1 cellular context compared by ENCODE assay signal in the genomic region with DNA sequence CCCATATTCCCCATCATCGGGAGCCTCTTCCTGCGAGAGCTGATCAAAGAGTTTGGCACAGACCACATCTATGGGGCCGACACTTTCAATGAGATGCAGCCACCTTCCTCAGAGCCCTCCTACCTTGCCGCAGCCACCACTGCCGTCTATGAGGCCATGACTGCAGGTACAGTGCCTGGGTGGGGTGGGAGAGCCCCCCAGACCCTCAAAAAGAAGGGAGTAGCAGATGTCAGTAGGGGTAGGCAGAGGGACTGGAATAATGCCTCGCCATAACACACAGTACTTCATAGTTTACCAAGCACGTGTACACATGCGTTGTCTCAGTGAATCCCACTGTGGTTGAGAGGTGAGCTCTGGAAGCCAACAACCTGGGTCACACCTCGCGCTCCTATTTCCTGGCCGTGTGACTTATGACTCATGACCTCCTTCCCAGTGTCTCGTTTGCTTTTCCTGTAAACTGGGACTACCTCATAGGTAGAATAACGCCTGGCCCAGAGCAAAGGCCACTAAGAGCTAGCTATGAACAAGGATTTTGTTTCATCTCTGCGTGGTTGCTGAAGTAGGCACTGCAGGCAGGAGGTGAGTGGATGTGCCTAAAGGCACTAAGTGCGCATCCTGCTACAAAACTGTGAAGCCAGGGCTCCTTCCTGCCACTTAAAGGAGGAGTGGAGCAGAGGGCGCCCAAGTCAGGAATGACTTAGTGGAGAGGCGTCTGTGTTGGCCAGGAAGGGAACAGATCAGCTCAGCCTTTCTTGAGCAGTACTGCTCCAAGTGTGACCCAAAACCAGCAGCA.
TF ChIP-seq lines count a peak whose summit lies in the region.

No MANE protein-coding gene starts in this region.

TF ChIP-seq in HepG2, 621 proteins besides CTCF, POLR2A, EP300 and RAD21 (continues in another document):
- TF ChIP-seq FOXA1 (IDR thresholded peaks at IDR 0.05) (no peak), FOXA1 (CRISPR knock-in tag; IDR thresholded peaks at IDR 0.05) (peak; percentile 67), ZSCAN12 (CRISPR knock-in tag; IDR thresholded peaks at IDR 0.05) (peak; percentile 88; the same call in 1 of the 2 replicates), KAT7 (CRISPR knock-in tag; IDR thresholded peaks at IDR 0.05; ENCODE audit: borderline replicate concordance) (no peak; the same call in none of the 2 replicates), MLLT10 (CRISPR knock-in tag; IDR thresholded peaks at IDR 0.05) (no peak), ZNF510 (CRISPR knock-in tag; IDR thresholded peaks at IDR 0.05; ENCODE audit: low read depth) (peak; percentile 92; the same call in 1 of the 2 replicates), TCF7 (IDR thresholded peaks at IDR 0.05; ENCODE audit: low read depth) (0 out of 2 replicates have a peak, but pooled peaks have one; percentile 15), PAX8 (CRISPR knock-in tag; IDR thresholded peaks at IDR 0.05; ENCODE audit: borderline replicate concordance) (no peak), ZNF136 (CRISPR knock-in tag; IDR thresholded peaks at IDR 0.05; ENCODE audit: low read depth) (peak; percentile 37; the same call in 1 of the 2 replicates), HNF4A (CRISPR knock-in tag; IDR thresholded peaks at IDR 0.05) (peak; percentile 77), GFI1 (CRISPR knock-in tag; IDR thresholded peaks at IDR 0.05; ENCODE audit: borderline replicate concordance) (peak; percentile 36; the same call in 1 of the 2 replicates), HMGA1 (CRISPR knock-in tag; conservative IDR thresholded peaks at IDR 0.05) (no peak), SETDB1 (CRISPR knock-in tag; IDR thresholded peaks at IDR 0.05; ENCODE audit: borderline replicate concordance) (no peak), REL (CRISPR knock-in tag; conservative IDR thresholded peaks at IDR 0.05) (peak; percentile 79; the same call in 1 of the 2 replicates), ZNF543 (CRISPR knock-in tag; IDR thresholded peaks at IDR 0.05) (0 out of 2 replicates have a peak, but pooled peaks have one; percentile 28), SMAD3 (CRISPR knock-in tag; IDR thresholded peaks at IDR 0.05) (0 out of 2 replicates have a peak, but pooled peaks have one; percentile 50), HDAC1 (CRISPR knock-in tag; IDR thresholded peaks at IDR 0.05) (peak; percentile 86), DMAP1 (CRISPR knock-in tag; IDR thresholded peaks at IDR 0.05) (peak; percentile 60; the same call in 1 of the 2 replicates), KDM5A (IDR thresholded peaks at IDR 0.05; ENCODE audit: borderline replicate concordance, low read length) (no peak), ZZZ3 (CRISPR knock-in tag; IDR thresholded peaks at IDR 0.05; ENCODE audit: borderline replicate concordance) (0 out of 2 replicates have a peak, but pooled peaks have one; percentile 63), ZNF30 (CRISPR knock-in tag; IDR thresholded peaks at IDR 0.05) (no peak), TSC22D2 (CRISPR knock-in tag; IDR thresholded peaks at IDR 0.05; ENCODE audit: borderline replicate concordance) (no peak), ZNF577 (CRISPR knock-in tag; IDR thresholded peaks at IDR 0.05; ENCODE audit: borderline replicate concordance, low read depth) (no peak), PAWR (CRISPR knock-in tag; IDR thresholded peaks at IDR 0.05; ENCODE audit: borderline replicate concordance) (0 out of 2 replicates have a peak, but pooled peaks have one; percentile 73), SRY (CRISPR knock-in tag; IDR thresholded peaks at IDR 0.05) (peak; percentile 97; the same call in 1 of the 2 replicates), ZNF557 (CRISPR knock-in tag; IDR thresholded peaks at IDR 0.05) (peak; percentile 59; the same call in 1 of the 2 replicates), ZFP41 (CRISPR knock-in tag; IDR thresholded peaks at IDR 0.05; ENCODE audit: borderline replicate concordance) (no peak), CREM (IDR thresholded peaks at IDR 0.05) (peak; percentile 72), CREM (CRISPR knock-in tag; IDR thresholded peaks at IDR 0.05) (no peak)
- TF ChIP-seq, protein P1, sequence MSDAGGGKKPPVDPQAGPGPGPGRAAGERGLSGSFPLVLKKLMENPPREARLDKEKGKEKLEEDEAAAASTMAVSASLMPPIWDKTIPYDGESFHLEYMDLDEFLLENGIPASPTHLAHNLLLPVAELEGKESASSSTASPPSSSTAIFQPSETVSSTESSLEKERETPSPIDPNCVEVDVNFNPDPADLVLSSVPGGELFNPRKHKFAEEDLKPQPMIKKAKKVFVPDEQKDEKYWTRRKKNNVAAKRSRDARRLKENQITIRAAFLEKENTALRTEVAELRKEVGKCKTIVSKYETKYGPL (CRISPR knock-in tag; IDR thresholded peaks at IDR 0.05) = no peak
- TF ChIP-seq, protein P2, sequence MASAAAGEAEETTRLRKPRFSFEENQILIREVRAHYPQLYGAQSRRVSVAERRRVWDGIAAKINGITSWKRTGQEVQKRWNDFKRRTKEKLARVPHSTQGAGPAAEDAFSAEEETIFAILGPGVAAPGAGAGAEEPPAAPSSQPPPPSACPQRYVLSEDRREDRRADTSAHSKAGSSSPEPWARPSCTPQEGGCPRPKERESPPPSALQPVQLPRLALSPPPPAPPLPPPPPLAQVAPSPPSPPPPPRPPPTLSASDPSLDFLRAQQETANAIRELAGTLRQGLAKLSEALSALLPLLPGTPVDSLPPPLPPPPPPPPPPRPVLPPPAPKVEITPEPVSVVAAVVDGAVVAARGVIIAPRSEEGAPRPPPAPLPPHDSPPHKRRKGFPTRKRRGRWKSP (CRISPR knock-in tag; IDR thresholded peaks at IDR 0.05) = peak; percentile 81; the same call in 1 of the 2 replicates
- TF ChIP-seq, protein P3, sequence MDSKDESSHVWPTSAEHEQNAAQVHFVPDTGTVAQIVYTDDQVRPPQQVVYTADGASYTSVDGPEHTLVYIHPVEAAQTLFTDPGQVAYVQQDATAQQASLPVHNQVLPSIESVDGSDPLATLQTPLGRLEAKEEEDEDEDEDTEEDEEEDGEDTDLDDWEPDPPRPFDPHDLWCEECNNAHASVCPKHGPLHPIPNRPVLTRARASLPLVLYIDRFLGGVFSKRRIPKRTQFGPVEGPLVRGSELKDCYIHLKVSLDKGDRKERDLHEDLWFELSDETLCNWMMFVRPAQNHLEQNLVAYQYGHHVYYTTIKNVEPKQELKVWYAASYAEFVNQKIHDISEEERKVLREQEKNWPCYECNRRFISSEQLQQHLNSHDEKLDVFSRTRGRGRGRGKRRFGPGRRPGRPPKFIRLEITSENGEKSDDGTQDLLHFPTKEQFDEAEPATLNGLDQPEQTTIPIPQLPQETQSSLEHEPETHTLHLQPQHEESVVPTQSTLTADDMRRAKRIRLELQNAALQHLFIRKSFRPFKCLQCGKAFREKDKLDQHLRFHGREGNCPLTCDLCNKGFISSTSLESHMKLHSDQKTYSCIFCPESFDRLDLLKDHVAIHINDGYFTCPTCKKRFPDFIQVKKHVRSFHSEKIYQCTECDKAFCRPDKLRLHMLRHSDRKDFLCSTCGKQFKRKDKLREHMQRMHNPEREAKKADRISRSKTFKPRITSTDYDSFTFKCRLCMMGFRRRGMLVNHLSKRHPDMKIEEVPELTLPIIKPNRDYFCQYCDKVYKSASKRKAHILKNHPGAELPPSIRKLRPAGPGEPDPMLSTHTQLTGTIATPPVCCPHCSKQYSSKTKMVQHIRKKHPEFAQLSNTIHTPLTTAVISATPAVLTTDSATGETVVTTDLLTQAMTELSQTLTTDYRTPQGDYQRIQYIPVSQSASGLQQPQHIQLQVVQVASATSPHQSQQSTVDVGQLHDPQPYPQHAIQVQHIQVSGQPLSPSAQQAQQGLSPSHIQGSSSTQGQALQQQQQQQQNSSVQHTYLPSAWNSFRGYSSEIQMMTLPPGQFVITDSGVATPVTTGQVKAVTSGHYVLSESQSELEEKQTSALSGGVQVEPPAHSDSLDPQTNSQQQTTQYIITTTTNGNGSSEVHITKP (CRISPR knock-in tag; IDR thresholded peaks at IDR 0.05; ENCODE audit: low read depth) = peak; percentile 29; the same call in 1 of the 2 replicates
- TF ChIP-seq, protein P4, sequence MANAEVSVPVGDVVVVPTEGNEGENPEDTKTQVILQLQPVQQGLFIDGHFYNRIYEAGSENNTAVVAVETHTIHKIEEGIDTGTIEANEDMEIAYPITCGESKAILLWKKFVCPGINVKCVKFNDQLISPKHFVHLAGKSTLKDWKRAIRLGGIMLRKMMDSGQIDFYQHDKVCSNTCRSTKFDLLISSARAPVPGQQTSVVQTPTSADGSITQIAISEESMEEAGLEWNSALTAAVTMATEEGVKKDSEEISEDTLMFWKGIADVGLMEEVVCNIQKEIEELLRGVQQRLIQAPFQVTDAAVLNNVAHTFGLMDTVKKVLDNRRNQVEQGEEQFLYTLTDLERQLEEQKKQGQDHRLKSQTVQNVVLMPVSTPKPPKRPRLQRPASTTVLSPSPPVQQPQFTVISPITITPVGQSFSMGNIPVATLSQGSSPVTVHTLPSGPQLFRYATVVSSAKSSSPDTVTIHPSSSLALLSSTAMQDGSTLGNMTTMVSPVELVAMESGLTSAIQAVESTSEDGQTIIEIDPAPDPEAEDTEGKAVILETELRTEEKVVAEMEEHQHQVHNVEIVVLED (CRISPR knock-in tag; IDR thresholded peaks at IDR 0.05; ENCODE audit: borderline replicate concordance) = peak; percentile 50
- TF ChIP-seq, protein P5, sequence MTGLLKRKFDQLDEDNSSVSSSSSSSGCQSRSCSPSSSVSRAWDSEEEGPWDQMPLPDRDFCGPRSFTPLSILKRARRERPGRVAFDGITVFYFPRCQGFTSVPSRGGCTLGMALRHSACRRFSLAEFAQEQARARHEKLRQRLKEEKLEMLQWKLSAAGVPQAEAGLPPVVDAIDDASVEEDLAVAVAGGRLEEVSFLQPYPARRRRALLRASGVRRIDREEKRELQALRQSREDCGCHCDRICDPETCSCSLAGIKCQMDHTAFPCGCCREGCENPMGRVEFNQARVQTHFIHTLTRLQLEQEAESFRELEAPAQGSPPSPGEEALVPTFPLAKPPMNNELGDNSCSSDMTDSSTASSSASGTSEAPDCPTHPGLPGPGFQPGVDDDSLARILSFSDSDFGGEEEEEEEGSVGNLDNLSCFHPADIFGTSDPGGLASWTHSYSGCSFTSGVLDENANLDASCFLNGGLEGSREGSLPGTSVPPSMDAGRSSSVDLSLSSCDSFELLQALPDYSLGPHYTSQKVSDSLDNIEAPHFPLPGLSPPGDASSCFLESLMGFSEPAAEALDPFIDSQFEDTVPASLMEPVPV (CRISPR knock-in tag; IDR thresholded peaks at IDR 0.05) = no peak
- TF ChIP-seq, protein P6, sequence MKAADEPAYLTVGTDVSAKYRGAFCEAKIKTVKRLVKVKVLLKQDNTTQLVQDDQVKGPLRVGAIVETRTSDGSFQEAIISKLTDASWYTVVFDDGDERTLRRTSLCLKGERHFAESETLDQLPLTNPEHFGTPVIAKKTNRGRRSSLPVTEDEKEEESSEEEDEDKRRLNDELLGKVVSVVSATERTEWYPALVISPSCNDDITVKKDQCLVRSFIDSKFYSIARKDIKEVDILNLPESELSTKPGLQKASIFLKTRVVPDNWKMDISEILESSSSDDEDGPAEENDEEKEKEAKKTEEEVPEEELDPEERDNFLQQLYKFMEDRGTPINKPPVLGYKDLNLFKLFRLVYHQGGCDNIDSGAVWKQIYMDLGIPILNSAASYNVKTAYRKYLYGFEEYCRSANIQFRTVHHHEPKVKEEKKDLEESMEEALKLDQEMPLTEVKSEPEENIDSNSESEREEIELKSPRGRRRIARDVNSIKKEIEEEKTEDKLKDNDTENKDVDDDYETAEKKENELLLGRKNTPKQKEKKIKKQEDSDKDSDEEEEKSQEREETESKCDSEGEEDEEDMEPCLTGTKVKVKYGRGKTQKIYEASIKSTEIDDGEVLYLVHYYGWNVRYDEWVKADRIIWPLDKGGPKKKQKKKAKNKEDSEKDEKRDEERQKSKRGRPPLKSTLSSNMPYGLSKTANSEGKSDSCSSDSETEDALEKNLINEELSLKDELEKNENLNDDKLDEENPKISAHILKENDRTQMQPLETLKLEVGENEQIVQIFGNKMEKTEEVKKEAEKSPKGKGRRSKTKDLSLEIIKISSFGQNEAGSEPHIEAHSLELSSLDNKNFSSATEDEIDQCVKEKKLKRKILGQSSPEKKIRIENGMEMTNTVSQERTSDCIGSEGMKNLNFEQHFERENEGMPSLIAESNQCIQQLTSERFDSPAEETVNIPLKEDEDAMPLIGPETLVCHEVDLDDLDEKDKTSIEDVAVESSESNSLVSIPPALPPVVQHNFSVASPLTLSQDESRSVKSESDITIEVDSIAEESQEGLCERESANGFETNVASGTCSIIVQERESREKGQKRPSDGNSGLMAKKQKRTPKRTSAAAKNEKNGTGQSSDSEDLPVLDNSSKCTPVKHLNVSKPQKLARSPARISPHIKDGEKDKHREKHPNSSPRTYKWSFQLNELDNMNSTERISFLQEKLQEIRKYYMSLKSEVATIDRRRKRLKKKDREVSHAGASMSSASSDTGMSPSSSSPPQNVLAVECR (CRISPR knock-in tag; IDR thresholded peaks at IDR 0.05; ENCODE audit: borderline replicate concordance) = peak; percentile 72; the same call in 1 of the 2 replicates
- TF ChIP-seq, protein P7, sequence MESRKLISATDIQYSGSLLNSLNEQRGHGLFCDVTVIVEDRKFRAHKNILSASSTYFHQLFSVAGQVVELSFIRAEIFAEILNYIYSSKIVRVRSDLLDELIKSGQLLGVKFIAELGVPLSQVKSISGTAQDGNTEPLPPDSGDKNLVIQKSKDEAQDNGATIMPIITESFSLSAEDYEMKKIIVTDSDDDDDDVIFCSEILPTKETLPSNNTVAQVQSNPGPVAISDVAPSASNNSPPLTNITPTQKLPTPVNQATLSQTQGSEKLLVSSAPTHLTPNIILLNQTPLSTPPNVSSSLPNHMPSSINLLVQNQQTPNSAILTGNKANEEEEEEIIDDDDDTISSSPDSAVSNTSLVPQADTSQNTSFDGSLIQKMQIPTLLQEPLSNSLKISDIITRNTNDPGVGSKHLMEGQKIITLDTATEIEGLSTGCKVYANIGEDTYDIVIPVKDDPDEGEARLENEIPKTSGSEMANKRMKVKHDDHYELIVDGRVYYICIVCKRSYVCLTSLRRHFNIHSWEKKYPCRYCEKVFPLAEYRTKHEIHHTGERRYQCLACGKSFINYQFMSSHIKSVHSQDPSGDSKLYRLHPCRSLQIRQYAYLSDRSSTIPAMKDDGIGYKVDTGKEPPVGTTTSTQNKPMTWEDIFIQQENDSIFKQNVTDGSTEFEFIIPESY (CRISPR knock-in tag; IDR thresholded peaks at IDR 0.05) = peak; percentile 85
- TF ChIP-seq, protein P8, sequence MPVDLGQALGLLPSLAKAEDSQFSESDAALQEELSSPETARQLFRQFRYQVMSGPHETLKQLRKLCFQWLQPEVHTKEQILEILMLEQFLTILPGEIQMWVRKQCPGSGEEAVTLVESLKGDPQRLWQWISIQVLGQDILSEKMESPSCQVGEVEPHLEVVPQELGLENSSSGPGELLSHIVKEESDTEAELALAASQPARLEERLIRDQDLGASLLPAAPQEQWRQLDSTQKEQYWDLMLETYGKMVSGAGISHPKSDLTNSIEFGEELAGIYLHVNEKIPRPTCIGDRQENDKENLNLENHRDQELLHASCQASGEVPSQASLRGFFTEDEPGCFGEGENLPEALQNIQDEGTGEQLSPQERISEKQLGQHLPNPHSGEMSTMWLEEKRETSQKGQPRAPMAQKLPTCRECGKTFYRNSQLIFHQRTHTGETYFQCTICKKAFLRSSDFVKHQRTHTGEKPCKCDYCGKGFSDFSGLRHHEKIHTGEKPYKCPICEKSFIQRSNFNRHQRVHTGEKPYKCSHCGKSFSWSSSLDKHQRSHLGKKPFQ (CRISPR knock-in tag; IDR thresholded peaks at IDR 0.05; ENCODE audit: insufficient replicate concordance) = peak; percentile 98
